In the genomic region with DNA sequence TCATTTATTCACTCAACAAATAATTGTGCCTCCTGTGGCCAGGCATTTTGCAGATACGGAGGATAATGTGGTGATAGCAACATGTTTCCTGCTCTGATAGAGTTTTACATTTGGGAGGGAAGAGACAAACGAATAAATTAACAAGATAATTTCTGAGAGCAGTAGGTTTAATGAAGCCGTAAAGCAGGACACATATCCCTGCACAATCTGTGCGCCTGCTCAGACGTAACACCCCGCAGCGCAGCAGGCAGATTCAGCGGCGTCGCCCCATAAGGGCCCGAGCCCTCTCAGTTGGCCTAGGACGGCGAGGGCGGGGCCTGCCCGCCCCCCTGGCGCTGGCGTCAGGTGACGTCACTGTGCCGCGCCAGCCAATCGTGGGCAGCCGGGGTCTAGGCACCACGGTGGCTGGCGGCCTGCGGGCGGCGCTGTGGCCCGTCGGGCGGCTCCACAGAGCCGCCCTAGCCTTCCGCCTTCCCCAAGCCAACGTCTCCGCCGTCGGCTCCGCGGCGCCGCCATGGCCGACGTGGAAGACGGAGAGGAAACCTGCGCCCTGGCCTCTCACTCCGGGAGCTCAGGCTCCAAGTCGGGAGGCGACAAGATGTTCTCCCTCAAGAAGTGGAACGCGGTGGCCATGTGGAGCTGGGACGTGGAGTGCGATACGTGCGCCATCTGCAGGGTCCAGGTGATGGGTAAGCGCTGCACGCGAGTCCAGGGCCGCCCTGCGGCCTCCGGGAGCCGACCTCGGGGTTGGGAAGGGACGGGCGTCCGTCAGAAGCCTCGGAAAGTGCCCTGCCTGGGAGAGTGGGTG, we compare ENCODE assay signal across 8 cellular contexts.
A peak's percentile ranks its signal among the peaks of the same experiment; 100 is the strongest.
DNase-seq lines count a peak whose midpoint lies in the region; ATAC-seq lines count a peak whose summit lies in the region.

A gene (plus strand): TSS at position 471 of the 808 bp plus-strand sequence. CDS start 44 bp downstream, at position 515.

- DNase-seq in GM19240 (ENCODE audit: insufficient read length, low spot score), result peak; percentile 73
- DNase-seq in NCI-H524 treated with DMSO at 0.1 percent for 48 hours (lab: John Stamatoyannopoulos, UW), result peak; percentile 82
- peak; percentile 95 to 96 for DNase-seq in activated CD4-positive, alpha-beta T cell treated with anti-CD3 and anti-CD28 coated beads for 4 hours
- peak; percentile 93 to 94 for DNase-seq in stimulated activated CD4-positive, alpha-beta T cell treated with anti-CD3 and anti-CD28 coated beads, Interleukin-1b, Interleukin-23, amount 100 ng/mL, for 4 hours (ENCODE audit: low read depth in 2 of 2)

- H3K9ac ChIP-seq in BLaER1 treated with 17β-estradiol and CSF1 and Interleukin-3, amounts not matched to agents 10 nM and 100 nM, result peak within 1 kb of the TSS; percentile 91 to 98 (median 96)

- peaks cover 22 to 38% (median 36%) of the 10 kb centered on the region in 11 experiments; a peak in 20 of 22 replicates for H4K20me1 ChIP-seq in BLaER1 treated with 17β-estradiol and CSF1 and Interleukin-3, amounts not matched to agents 10 nM and 100 nM

- peaks cover 7 to 21% (median 8%) of the 10 kb centered on the region in 11 experiments; a peak in 20 of 22 replicates for H3K36me3 ChIP-seq in BLaER1 treated with 17β-estradiol and CSF1 and Interleukin-3, amounts not matched to agents 10 nM and 100 nM

- H3K4me3 ChIP-seq in BLaER1 treated with 17β-estradiol and CSF1 and Interleukin-3, amounts not matched to agents 10 nM and 100 nM, result peak within 1 kb of the TSS; percentile 81 to 97 (median 96)

- ATAC-seq in HG03460 (IDR thresholded peaks at IDR 0.05; ENCODE audit: unreplicated experiment), result peak; percentile 87

- H3K27ac ChIP-seq in BLaER1 treated with 17β-estradiol and CSF1 and Interleukin-3, amounts not matched to agents 10 nM and 100 nM, result peak within 1 kb of the TSS; percentile 82 to 97 (median 94)
- peak within 1 kb of the TSS; percentile 93 for H3K27ac ChIP-seq in cingulate gyrus (ENCODE audit: low read depth, low read length)
- H3K27ac ChIP-seq in layer of hippocampus (ENCODE audit: low read depth, low read length), result peak within 1 kb of the TSS; percentile 91

- H3K27me3 ChIP-seq in BLaER1 treated with 17β-estradiol and CSF1 and Interleukin-3, amounts not matched to agents 10 nM and 100 nM, result no peaks in the 10 kb centered on the region
- no peaks in the 10 kb centered on the region for H3K27me3 ChIP-seq in layer of hippocampus (ENCODE audit: control insufficient read depth, insufficient read depth, low read length)

- H3K4me2 ChIP-seq in BLaER1 treated with 17β-estradiol and CSF1 and Interleukin-3, amounts not matched to agents 10 nM and 100 nM, result peak within 1 kb of the TSS; percentile 71 to 95 (median 91)

- H3K9me3 ChIP-seq in BLaER1 treated with 17β-estradiol and CSF1 and Interleukin-3, amounts not matched to agents 10 nM and 100 nM (replicated peaks in 1 of 11), result no peaks in the 10 kb centered on the region

- peaks cover 22 to 42% (median 30%) of the 10 kb centered on the region in 10 experiments for H3K4me1 ChIP-seq in BLaER1 treated with 17β-estradiol and CSF1 and Interleukin-3, amounts not matched to agents 10 nM and 100 nM

Comparison
In these comparisons a context has a peak if more than half of its experiments do, and no peak if none do; other contexts are left out.
1. Peak in every context shown above with its lines: DNase-seq, ATAC-seq, H3K4me3 ChIP-seq and H3K27ac ChIP-seq.